ENCODE assay signal across 13 cellular contexts in the genomic region with DNA sequence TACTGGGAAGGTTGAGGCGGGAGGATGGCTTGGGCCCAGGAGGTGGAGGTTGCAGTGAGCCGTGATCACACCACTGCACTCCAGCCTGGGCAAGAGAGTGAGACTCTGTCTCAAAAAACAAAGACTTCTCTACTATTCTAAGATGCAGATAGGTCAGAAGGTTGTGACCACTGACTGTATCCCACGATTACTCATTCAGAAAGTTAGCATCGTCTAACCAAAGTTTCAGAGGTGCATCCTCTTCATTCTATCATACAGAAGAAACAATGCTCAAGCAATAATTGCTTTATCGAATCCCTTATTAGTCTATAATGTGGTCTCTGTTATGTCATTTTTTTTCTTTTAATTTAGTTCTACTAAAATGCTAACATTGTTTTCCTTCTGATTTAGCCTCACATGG.
DNase-seq lines count a peak whose midpoint lies in the region; ATAC-seq lines count a peak whose summit lies in the region.
"Had no signal": no experiment of that assay in that cellular context is flagged by ENCODE, and none has a peak within 500 bp of the region (broad histone marks: within the 10 kb centered on the region; RNA-seq: fewer than 3 reads in every experiment).

No MANE protein-coding gene starts in this region.

- ATAC-seq in stimulated activated naive CD8-positive, alpha-beta T cell treated with anti-CD3 and anti-CD28 coated beads, Interleukin-15, amount 100 ng/mL, for 72 hours = peak; percentile 82
- no peak for ATAC-seq in stimulated activated naive CD8-positive, alpha-beta T cell treated with anti-CD3 and anti-CD28 coated beads, Interleukin-15, Interleukin-2, amounts not matched to agents 100 U/mL and 50 U/mL, for 24 hours
- ATAC-seq in GM21717 (IDR thresholded peaks at IDR 0.05; ENCODE audit: unreplicated experiment) (peak; percentile 77), HG03135 (IDR thresholded peaks at IDR 0.05; ENCODE audit: unreplicated experiment) (peak; percentile 85), HG02840 (IDR thresholded peaks at IDR 0.05; ENCODE audit: low FRiP score, unreplicated experiment) (no peak)
- ATAC-seq in activated CD4-positive, alpha-beta T cell treated with anti-CD3 and anti-CD28 coated beads for 36 hours = no peak

- H3K4me1 Mint-ChIP-seq in stimulated activated naive CD8-positive, alpha-beta T cell treated with anti-CD3 and anti-CD28 coated beads, Interleukin-15, amount 100 ng/mL, for 72 hours = no peaks in the 10 kb centered on the region
- H3K4me1 Mint-ChIP-seq in activated CD4-positive, alpha-beta T cell treated with anti-CD3 and anti-CD28 coated beads for 36 hours = peaks cover under 1% of the 10 kb centered on the region
- H3K4me1 Mint-ChIP-seq in activated CD4-positive, alpha-beta memory T cell treated with anti-CD3 and anti-CD28 coated beads, Interleukin-2, amount 10 ng/mL, durations not matched to agents 7 days and 5 days = peaks cover 4% of the 10 kb centered on the region

- DNase-seq in stimulated activated naive CD8-positive, alpha-beta T cell treated with anti-CD3 and anti-CD28 coated beads, Interleukin-15, amount 100 ng/mL, for 72 hours = no peak
- DNase-seq in stimulated activated naive CD8-positive, alpha-beta T cell treated with anti-CD3 and anti-CD28 coated beads, Interleukin-15, Interleukin-2, amounts not matched to agents 100 U/mL and 50 U/mL, for 24 hours = no peak
- no peak for DNase-seq in activated CD4-positive, alpha-beta T cell treated with anti-CD3 and anti-CD28 coated beads for 36 hours
- DNase-seq in activated CD4-positive, alpha-beta memory T cell treated with anti-CD3 and anti-CD28 coated beads, Interleukin-2, amount 10 ng/mL, durations not matched to agents 7 days and 5 days = no peak
- DNase-seq in NCI-H526 (lab: John Stamatoyannopoulos, UW) = no peak
- DNase-seq: NCI-H2029 treated with DMSO at 0.1 percent for 48 hours, retina had no signal

- no peak overlapping the region for H3K4me3 Mint-ChIP-seq in stimulated activated naive CD8-positive, alpha-beta T cell treated with anti-CD3 and anti-CD28 coated beads, Interleukin-15, amount 100 ng/mL, for 72 hours
- no peak overlapping the region for H3K4me3 Mint-ChIP-seq in activated CD4-positive, alpha-beta T cell treated with anti-CD3 and anti-CD28 coated beads for 36 hours
- no peak overlapping the region for H3K4me3 Mint-ChIP-seq in activated CD4-positive, alpha-beta memory T cell treated with anti-CD3 and anti-CD28 coated beads, Interleukin-2, amount 10 ng/mL, durations not matched to agents 7 days and 5 days
- H3K4me3 Mint-ChIP-seq: activated naive CD8-positive, alpha-beta T cell; dendritic cell treated with granulocyte-macrophage colony-stimulating factor and Interleukin-4, amounts not matched to agents 40 ng/mL and 50 ng/mL, for 4 days; T-helper 1 cell treated with Interleukin-12 subunit alpha and Interleukin-12 subunit beta and Interleukin-4 antibody, amounts not matched to agents 30 μg/mL and 1 μg/mL, for 36 hours had no signal

- H3K27ac Mint-ChIP-seq in stimulated activated naive CD8-positive, alpha-beta T cell treated with anti-CD3 and anti-CD28 coated beads, Interleukin-15, amount 100 ng/mL, for 72 hours = no peak overlapping the region
- no peak overlapping the region for H3K27ac Mint-ChIP-seq in activated CD4-positive, alpha-beta T cell treated with anti-CD3 and anti-CD28 coated beads for 36 hours
- H3K27ac Mint-ChIP-seq in activated CD4-positive, alpha-beta memory T cell treated with anti-CD3 and anti-CD28 coated beads, Interleukin-2, amount 10 ng/mL, durations not matched to agents 7 days and 5 days = no peak overlapping the region
- H3K27ac Mint-ChIP-seq: activated naive CD8-positive, alpha-beta T cell; dendritic cell treated with granulocyte-macrophage colony-stimulating factor and Interleukin-4, amounts not matched to agents 40 ng/mL and 50 ng/mL, for 4 days; T-helper 1 cell treated with Interleukin-12 subunit alpha and Interleukin-12 subunit beta and Interleukin-4 antibody, amounts not matched to agents 30 μg/mL and 1 μg/mL, for 36 hours had no signal

- CTCF ChIA-PET in activated CD4-positive, alpha-beta T cell treated with anti-CD3 and anti-CD28 coated beads for 36 hours (lab: Charles Lee) = no interaction called here
- CTCF ChIA-PET in activated CD4-positive, alpha-beta memory T cell treated with anti-CD3 and anti-CD28 coated beads, Interleukin-2, amount 10 ng/mL, durations not matched to agents 7 days and 5 days (lab: Charles Lee) = no interaction called here

- POLR2A ChIA-PET in activated CD4-positive, alpha-beta T cell treated with anti-CD3 and anti-CD28 coated beads for 36 hours (lab: Charles Lee) = no interaction called here
- POLR2A ChIA-PET in activated CD4-positive, alpha-beta memory T cell treated with anti-CD3 and anti-CD28 coated beads, Interleukin-2, amount 10 ng/mL, durations not matched to agents 7 days and 5 days (lab: Charles Lee) = no interaction called here

- intact Hi-C loops in activated CD4-positive, alpha-beta T cell treated with anti-CD3 and anti-CD28 coated beads for 36 hours (cut with DNase I, micrococcal nuclease) = no loop called here

- H3K27me3 Mint-ChIP-seq in stimulated activated naive CD8-positive, alpha-beta T cell treated with anti-CD3 and anti-CD28 coated beads, Interleukin-15, amount 100 ng/mL, for 72 hours = no peaks in the 10 kb centered on the region
- H3K27me3 Mint-ChIP-seq in activated CD4-positive, alpha-beta T cell treated with anti-CD3 and anti-CD28 coated beads for 36 hours = no peaks in the 10 kb centered on the region
- H3K27me3 Mint-ChIP-seq in activated CD4-positive, alpha-beta memory T cell treated with anti-CD3 and anti-CD28 coated beads, Interleukin-2, amount 10 ng/mL, durations not matched to agents 7 days and 5 days = no peaks in the 10 kb centered on the region
- H3K27me3 Mint-ChIP-seq: activated naive CD8-positive, alpha-beta T cell; dendritic cell treated with granulocyte-macrophage colony-stimulating factor and Interleukin-4, amounts not matched to agents 40 ng/mL and 50 ng/mL, for 4 days had no signal

- H3K9me3 Mint-ChIP-seq in stimulated activated naive CD8-positive, alpha-beta T cell treated with anti-CD3 and anti-CD28 coated beads, Interleukin-15, amount 100 ng/mL, for 72 hours = peaks cover 4 to 8% of the 10 kb centered on the region in 2 donors
- H3K9me3 Mint-ChIP-seq in activated CD4-positive, alpha-beta T cell treated with anti-CD3 and anti-CD28 coated beads for 36 hours (ENCODE audit: low read depth) = peaks cover 9% of the 10 kb centered on the region
- H3K9me3 Mint-ChIP-seq in activated CD4-positive, alpha-beta memory T cell treated with anti-CD3 and anti-CD28 coated beads, Interleukin-2, amount 10 ng/mL, durations not matched to agents 7 days and 5 days = peaks cover 6% of the 10 kb centered on the region

- H3K36me3 Mint-ChIP-seq in activated CD4-positive, alpha-beta T cell treated with anti-CD3 and anti-CD28 coated beads for 36 hours (ENCODE audit: low read depth) = peaks cover 22% of the 10 kb centered on the region
- H3K36me3 Mint-ChIP-seq in activated CD4-positive, alpha-beta memory T cell treated with anti-CD3 and anti-CD28 coated beads, Interleukin-2, amount 10 ng/mL, durations not matched to agents 7 days and 5 days (ENCODE audit: low read depth) = peaks cover 8% of the 10 kb centered on the region

Comparison
In these comparisons a context has a peak if more than half of its experiments do, and no peak if none do; other contexts are left out.
1. ATAC-seq: peak in stimulated activated naive CD8-positive, alpha-beta T cell treated with anti-CD3 and anti-CD28 coated beads, Interleukin-15, amount 100 ng/mL, for 72 hours (single experiment), GM21717 (single experiment) and HG03135 (single experiment); none in stimulated activated naive CD8-positive, alpha-beta T cell treated with anti-CD3 and anti-CD28 coated beads, Interleukin-15, Interleukin-2, amounts not matched to agents 100 U/mL and 50 U/mL, for 24 hours (single experiment), HG02840 (single experiment) and activated CD4-positive, alpha-beta T cell treated with anti-CD3 and anti-CD28 coated beads for 36 hours (single experiment).